ENCODE assay signal across 20 cellular contexts in genomic region chr4:55337944-55338343, GRCh38.
"Had no signal": no experiment of that assay in that cellular context is flagged by ENCODE, and none has a peak within 500 bp of the region (broad histone marks: within the 10 kb centered on the region; RNA-seq: fewer than 3 reads in every experiment).

No MANE protein-coding gene starts in this region.

- H3K9me3 Mint-ChIP-seq: naive B cell; stimulated activated naive B cell treated with anti-CD40 and anti-IgM and Interleukin-4, amounts not matched to agents 10 μg/mL and 1 μg/mL and 100 μg/mL, for 72 hours; type B pancreatic cell had no signal

- H3K4me3 Mint-ChIP-seq: naive B cell; nephron progenitor cell; stimulated activated naive B cell treated with anti-CD40 and anti-IgM and Interleukin-4, amounts not matched to agents 10 μg/mL and 1 μg/mL and 100 μg/mL, for 72 hours; type B pancreatic cell had no signal

- DNase-seq: dorsolateral prefrontal cortex; effector CD8-positive, alpha-beta T cell; gastrocnemius medialis; heart right ventricle; hypothalamus; kidney glomerular epithelial cell; mesendoderm; naive B cell; nephron progenitor cell; psoas muscle; retina; right lobe of liver; spleen; stimulated activated CD4-positive, alpha-beta T cell treated with anti-CD3 and anti-CD28 coated beads, Interleukin-15, amount 100 ng/mL, for 24 hours; stimulated activated CD4-positive, alpha-beta T cell treated with anti-CD3 and anti-CD28 coated beads, Interleukin-1b, Interleukin-23, amount 100 ng/mL, for 48 hours; stimulated activated CD4-positive, alpha-beta T cell treated with anti-CD3 and anti-CD28 coated beads, Interleukin-4, amount 100 ng/mL, for 24 hours; stimulated activated naive B cell treated with anti-CD40 and anti-IgM and Interleukin-4, amounts not matched to agents 10 μg/mL and 1 μg/mL and 100 μg/mL, for 72 hours; thyroid gland; uterus had no signal

- H3K4me1 Mint-ChIP-seq: naive B cell had no signal

- H3K27me3 Mint-ChIP-seq: type B pancreatic cell had no signal

- H3K27ac Mint-ChIP-seq: naive B cell; nephron progenitor cell; stimulated activated naive B cell treated with anti-CD40 and anti-IgM and Interleukin-4, amounts not matched to agents 10 μg/mL and 1 μg/mL and 100 μg/mL, for 72 hours; type B pancreatic cell had no signal

- ATAC-seq: gastrocnemius medialis; heart right ventricle; psoas muscle; right lobe of liver; stimulated activated naive B cell treated with anti-CD40 and anti-IgM and Interleukin-4, amounts not matched to agents 10 μg/mL and 1 μg/mL and 100 μg/mL, for 72 hours had no signal

- H3K36me3 Mint-ChIP-seq: naive B cell; stimulated activated naive B cell treated with anti-CD40 and anti-IgM and Interleukin-4, amounts not matched to agents 10 μg/mL and 1 μg/mL and 100 μg/mL, for 72 hours; type B pancreatic cell had no signal
